In the genomic region with DNA sequence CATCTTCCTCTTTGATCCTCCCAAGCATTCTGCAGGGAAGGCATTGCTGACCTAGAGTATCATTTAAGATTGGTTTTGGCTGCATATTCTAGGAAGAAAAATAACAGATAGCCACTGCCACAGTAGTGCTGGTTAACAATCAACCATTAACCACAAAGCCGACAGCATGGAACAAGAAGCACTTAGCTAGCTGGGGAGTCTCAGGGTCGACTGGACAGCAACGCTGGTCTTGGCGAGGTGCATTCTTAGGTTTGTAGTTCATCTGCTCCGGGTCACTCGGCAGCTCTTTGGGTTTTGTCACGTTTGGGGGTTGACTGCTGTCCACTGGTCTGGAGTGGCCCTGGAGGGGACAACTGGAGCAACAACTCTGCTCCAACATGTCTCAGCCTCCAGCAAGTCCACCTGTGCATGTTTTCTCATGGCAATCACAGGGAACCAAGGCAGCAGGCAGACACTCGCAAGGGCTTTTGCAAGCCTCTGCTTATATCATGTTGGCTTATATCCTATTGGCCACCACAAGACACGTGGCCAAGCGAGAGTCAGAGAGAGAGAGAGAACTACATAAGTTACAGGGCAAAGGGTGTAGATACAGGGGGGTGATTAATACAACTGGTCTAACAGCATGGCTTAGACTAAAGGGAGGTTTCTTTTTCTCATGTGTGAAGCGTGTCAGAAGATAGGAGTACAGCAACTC, we compare ENCODE assay signal across 14 cellular contexts.
"Had no signal": no experiment of that assay in that cellular context is flagged by ENCODE, and none has a peak within 500 bp of the region (broad histone marks: within the 10 kb centered on the region; RNA-seq: fewer than 3 reads in every experiment).

No MANE protein-coding gene starts in this region.

- ATAC-seq: activated CD4-positive, alpha-beta T cell treated with anti-CD3 and anti-CD28 coated beads for 36 hours; pancreas had no signal

- H3K4me1 ChIP-seq: pancreas had no signal

- H3K9me3 ChIP-seq: pancreas, SK-N-SH had no signal

- H3K36me3 ChIP-seq: pancreas, right atrium auricular region, WERI-Rb-1 had no signal

- H3K4me3 ChIP-seq: lung, pancreas, right atrium auricular region, smooth muscle cell, tibial nerve had no signal

- H3K27me3 ChIP-seq: pancreas, right atrium auricular region had no signal

- H3K27ac ChIP-seq: pancreas, right atrium auricular region, tibial nerve, WERI-Rb-1 had no signal

- DNase-seq: activated CD4-positive, alpha-beta memory T cell treated with anti-CD3 and anti-CD28 coated beads, Interleukin-2, amount 10 ng/mL, durations not matched to agents 7 days and 5 days; activated CD4-positive, alpha-beta T cell treated with anti-CD3 and anti-CD28 coated beads for 36 hours; activated CD8-positive, alpha-beta memory T cell treated with anti-CD3 and anti-CD28 coated beads, Interleukin-2, amount 50 U/mL, for 4 hours; activated naive CD4-positive, alpha-beta T cell; aorta; hippocampal formation; pancreas; SK-N-SH; T-helper 1 cell; WERI-Rb-1 had no signal
